ENCODE assay signal across 8 cellular contexts in the genomic region with DNA sequence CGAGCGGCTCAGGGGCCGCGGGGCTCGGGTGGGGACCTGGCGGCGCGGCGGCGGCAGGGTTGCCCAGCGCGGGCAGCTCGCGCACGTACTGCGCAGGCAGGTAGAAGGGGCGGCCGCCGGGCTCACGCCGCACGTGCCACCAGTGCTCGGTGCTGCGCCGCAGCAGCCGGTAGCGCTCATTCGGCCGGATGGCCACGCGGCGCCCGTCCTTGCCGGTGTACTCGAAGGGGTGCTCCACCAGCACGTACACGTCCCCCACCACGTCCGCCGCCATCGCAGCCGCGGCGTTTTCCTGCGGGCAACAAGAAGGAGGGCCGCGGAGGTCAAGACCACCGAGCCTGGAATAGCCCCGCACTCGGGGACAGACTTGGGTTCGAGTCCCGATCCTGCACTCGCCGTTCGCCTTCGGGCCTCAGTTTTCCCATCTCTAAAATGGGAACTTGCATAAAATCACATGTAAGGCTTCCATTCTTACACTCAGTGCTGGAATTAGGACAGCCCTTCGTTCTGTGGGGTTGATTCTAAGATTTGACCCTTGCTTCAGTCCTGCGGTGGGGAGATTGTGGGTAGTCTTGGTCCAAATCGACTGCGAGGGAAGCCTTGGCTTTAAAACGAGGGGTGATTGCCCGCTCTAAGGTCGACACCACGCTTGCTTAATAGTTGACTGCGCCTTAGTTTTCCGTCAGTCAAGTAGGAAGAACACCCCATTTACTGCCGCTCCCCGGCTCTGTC. TPM values are rescaled to one million over a fixed set of nuclear protein-coding genes. Genes with fewer than 3 reads are reported as not detected.
DNase-seq lines count a peak whose midpoint lies in the region; ATAC-seq and TF ChIP-seq lines count a peak whose summit lies in the region.

No MANE protein-coding gene starts in this region.

- H3K4me3 ChIP-seq in iPS-18a (ENCODE audit: low read length) (peak overlapping the region; percentile 61), ovary (no peak overlapping the region)

- POLR2A ChIA-PET in activated CD4-positive, alpha-beta T cell treated with anti-CD3 and anti-CD28 coated beads for 36 hours (lab: Charles Lee): no interaction called here

- TF ChIP-seq POLR2A in ovary (IDR thresholded peaks at IDR 0.05): no peak

- H3K9me3 ChIP-seq in iPS-18a (ENCODE audit: control insufficient read depth, low read depth, low read length) (no peaks in the 10 kb centered on the region), ovary (no peaks in the 10 kb centered on the region)

- H3K27ac Mint-ChIP-seq in activated CD4-positive, alpha-beta T cell treated with anti-CD3 and anti-CD28 coated beads for 36 hours: no peak overlapping the region
- H3K27ac Mint-ChIP-seq in activated T-helper 2 cell treated with anti-CD3 and anti-CD28 coated beads, Interferon-gamma antibody, Interleukin-2, Interleukin-4, amounts not matched to agents 10 μg/mL and 5 μg/mL and 100 μg/mL, durations not matched to agents 14 hours and 24 hours and 36 hours: no peak overlapping the region
- no peak overlapping the region for H3K27ac Mint-ChIP-seq in stimulated activated memory B cell treated with anti-CD40 and anti-IgM and Interleukin-4, amounts not matched to agents 10 μg/mL and 1 μg/mL and 100 μg/mL, for 72 hours

- H3K36me3 ChIP-seq in iPS-18a (ENCODE audit: control insufficient read depth, low read depth, low read length) (no peaks in the 10 kb centered on the region), ovary (no peaks in the 10 kb centered on the region)

- WGBS in ovary, 3 donors: 9 to 19% (median 16%) methylated on average over 44 to 68 of the region's 68 CpGs

- H3K9ac ChIP-seq in iPS-18a (ENCODE audit: low read length): no peak overlapping the region

- H3K9me3 Mint-ChIP-seq in activated CD4-positive, alpha-beta T cell treated with anti-CD3 and anti-CD28 coated beads for 36 hours (ENCODE audit: low read depth): no peaks in the 10 kb centered on the region
- H3K9me3 Mint-ChIP-seq in activated T-helper 2 cell treated with anti-CD3 and anti-CD28 coated beads, Interferon-gamma antibody, Interleukin-2, Interleukin-4, amounts not matched to agents 10 μg/mL and 5 μg/mL and 100 μg/mL, durations not matched to agents 14 hours and 24 hours and 36 hours: no peaks in the 10 kb centered on the region
- H3K9me3 Mint-ChIP-seq in stimulated activated memory B cell treated with anti-CD40 and anti-IgM and Interleukin-4, amounts not matched to agents 10 μg/mL and 1 μg/mL and 100 μg/mL, for 72 hours: no peaks in the 10 kb centered on the region

- H3K36me3 Mint-ChIP-seq in activated CD4-positive, alpha-beta T cell treated with anti-CD3 and anti-CD28 coated beads for 36 hours (ENCODE audit: low read depth): no peaks in the 10 kb centered on the region
- H3K36me3 Mint-ChIP-seq in activated T-helper 2 cell treated with anti-CD3 and anti-CD28 coated beads, Interferon-gamma antibody, Interleukin-2, Interleukin-4, amounts not matched to agents 10 μg/mL and 5 μg/mL and 100 μg/mL, durations not matched to agents 14 hours and 24 hours and 36 hours (ENCODE audit: low read depth): no peaks in the 10 kb centered on the region
- H3K36me3 Mint-ChIP-seq in stimulated activated memory B cell treated with anti-CD40 and anti-IgM and Interleukin-4, amounts not matched to agents 10 μg/mL and 1 μg/mL and 100 μg/mL, for 72 hours: no peaks in the 10 kb centered on the region

- peaks cover 21% of the 10 kb centered on the region for H3K4me1 Mint-ChIP-seq in activated CD4-positive, alpha-beta T cell treated with anti-CD3 and anti-CD28 coated beads for 36 hours
- peaks cover 22% of the 10 kb centered on the region for H3K4me1 Mint-ChIP-seq in activated T-helper 2 cell treated with anti-CD3 and anti-CD28 coated beads, Interferon-gamma antibody, Interleukin-2, Interleukin-4, amounts not matched to agents 10 μg/mL and 5 μg/mL and 100 μg/mL, durations not matched to agents 14 hours and 24 hours and 36 hours (ENCODE audit: low read depth)
- H3K4me1 Mint-ChIP-seq in stimulated activated memory B cell treated with anti-CD40 and anti-IgM and Interleukin-4, amounts not matched to agents 10 μg/mL and 1 μg/mL and 100 μg/mL, for 72 hours: peaks cover 46% of the 10 kb centered on the region

- no peak for ATAC-seq in activated CD4-positive, alpha-beta T cell treated with anti-CD3 and anti-CD28 coated beads for 36 hours
- ATAC-seq in stimulated activated memory B cell treated with anti-CD40 and anti-IgM and Interleukin-4, amounts not matched to agents 10 μg/mL and 1 μg/mL and 100 μg/mL, for 72 hours: no peak

- H3K4me3 Mint-ChIP-seq in activated CD4-positive, alpha-beta T cell treated with anti-CD3 and anti-CD28 coated beads for 36 hours: peak overlapping the region; percentile 68
- H3K4me3 Mint-ChIP-seq in activated T-helper 2 cell treated with anti-CD3 and anti-CD28 coated beads, Interferon-gamma antibody, Interleukin-2, Interleukin-4, amounts not matched to agents 10 μg/mL and 5 μg/mL and 100 μg/mL, durations not matched to agents 14 hours and 24 hours and 36 hours (ENCODE audit: low read depth): peak overlapping the region; percentile 77
- H3K4me3 Mint-ChIP-seq in stimulated activated memory B cell treated with anti-CD40 and anti-IgM and Interleukin-4, amounts not matched to agents 10 μg/mL and 1 μg/mL and 100 μg/mL, for 72 hours: peak overlapping the region; percentile 84

- CTCF ChIA-PET in activated CD4-positive, alpha-beta T cell treated with anti-CD3 and anti-CD28 coated beads for 36 hours (lab: Charles Lee): interaction anchor here (0.9 kb wide), 1 partner anchor 11 kb away, joined by 3 read pairs; no protein-coding TSS in a partner anchor

- peaks cover 75% of the 10 kb centered on the region for H3K27me3 ChIP-seq in iPS-18a (ENCODE audit: control insufficient read depth, insufficient read depth, low read length)
- no peaks in the 10 kb centered on the region for H3K27me3 ChIP-seq in ovary

- H3K27me3 Mint-ChIP-seq in activated CD4-positive, alpha-beta T cell treated with anti-CD3 and anti-CD28 coated beads for 36 hours: peaks cover 6% of the 10 kb centered on the region
- H3K27me3 Mint-ChIP-seq in activated T-helper 2 cell treated with anti-CD3 and anti-CD28 coated beads, Interferon-gamma antibody, Interleukin-2, Interleukin-4, amounts not matched to agents 10 μg/mL and 5 μg/mL and 100 μg/mL, durations not matched to agents 14 hours and 24 hours and 36 hours (ENCODE audit: low read depth): no peaks in the 10 kb centered on the region
- no peaks in the 10 kb centered on the region for H3K27me3 Mint-ChIP-seq in stimulated activated memory B cell treated with anti-CD40 and anti-IgM and Interleukin-4, amounts not matched to agents 10 μg/mL and 1 μg/mL and 100 μg/mL, for 72 hours

- DNase-seq in activated CD4-positive, alpha-beta T cell treated with anti-CD3 and anti-CD28 coated beads for 36 hours: no peak
- DNase-seq in activated CD4-positive, alpha-beta T cell treated with anti-CD3 and anti-CD28 coated beads, Interleukin-2, amount 50 U/mL, for 1 hour: no peak
- DNase-seq in activated T-helper 2 cell treated with anti-CD3 and anti-CD28 coated beads, Interferon-gamma antibody, Interleukin-2, Interleukin-4, amounts not matched to agents 10 μg/mL and 5 μg/mL and 100 μg/mL, durations not matched to agents 14 hours and 24 hours and 36 hours (ENCODE audit: low spot score): no peak
- no peak for DNase-seq in NCI-H446 (lab: John Stamatoyannopoulos, UW)
- DNase-seq in midbrain (lab: John Stamatoyannopoulos, UW): no peak
- no peak for DNase-seq in ovary

- H3K27ac ChIP-seq in iPS-18a (ENCODE audit: low read length) (no peak overlapping the region), ovary (no peak overlapping the region)

- TF ChIP-seq CTCF in ovary (IDR thresholded peaks at IDR 0.05): no peak

- intact Hi-C loops in activated CD4-positive, alpha-beta T cell treated with anti-CD3 and anti-CD28 coated beads for 36 hours (cut with DNase I, micrococcal nuclease): loop anchor here in 1 of 2 experiments (2.0 kb wide), 1 partner anchor 155 kb away; no protein-coding TSS in a partner anchor
- intact Hi-C loops in activated T-helper 2 cell treated with anti-CD3 and anti-CD28 coated beads, Interferon-gamma antibody, Interleukin-2, Interleukin-4, amounts not matched to agents 10 μg/mL and 5 μg/mL and 100 μg/mL, durations not matched to agents 14 hours and 24 hours and 36 hours (cut with micrococcal nuclease): no loop called here
- intact Hi-C loops in ovary (cut with DNase I): no loop called here

- H3K4me1 ChIP-seq in iPS-18a (ENCODE audit: control insufficient read depth, low read depth, low read length) (peaks cover 10% of the 10 kb centered on the region), ovary (ENCODE audit: insufficient read depth) (peaks cover 4% of the 10 kb centered on the region)

- TF ChIP-seq EP300 in ovary (IDR thresholded peaks at IDR 0.05): no peak

RNA-seq across cellular contexts. Expression of gene ARHGAP27, which starts 2.5 kb away (rescaled TPM):
- total RNA-seq in activated CD4-positive, alpha-beta T cell treated with anti-CD3 and anti-CD28 coated beads for 36 hours: 10 to 100 TPM; 43.2 to 43.5 TPM
- total RNA-seq in activated T-helper 2 cell treated with anti-CD3 and anti-CD28 coated beads, Interferon-gamma antibody, Interleukin-2, Interleukin-4, amounts not matched to agents 10 μg/mL and 5 μg/mL and 100 μg/mL, durations not matched to agents 14 hours and 24 hours and 36 hours: 50.7 and 58.0 TPM in 2 replicates
- total RNA-seq in ovary: 10 to 100 TPM in 3 of 7 donors, 1 to 10 TPM in 4; 3.7 to 41.7 (median 8.7) TPM
- polyA plus RNA-seq in ovary: 10 to 100 TPM in 1 of 2 donors, 1 to 10 TPM in 1; 3.8 to 10.1 TPM
